8 cellular contexts compared by ENCODE assay signal in genomic region chr6:31736026-31736767, GRCh38. TPM values are rescaled to one million over a fixed set of nuclear protein-coding genes. Genes with fewer than 3 reads are reported as not detected.
A peak's percentile ranks its signal among the peaks of the same experiment; 100 is the strongest.
DNase-seq lines count a peak whose midpoint lies in the region; ATAC-seq, FAIRE-seq and TF ChIP-seq lines count a peak whose summit lies in the region.

CLIC1 (minus strand) TSS chr6:31736530; CDS start chr6:31736300, 230 bp downstream.

- FAIRE-seq in endothelial cell of umbilical vein (lab: Jason Lieb, UNC), result peak; percentile 82

- no peak for ATAC-seq in HG03095 (IDR thresholded peaks at IDR 0.05; ENCODE audit: unreplicated experiment)

- DNase-seq in Daoy (ENCODE audit: low read depth) (peak; percentile 97), HL-60 (ENCODE audit: low read depth in 1 of 2, low spot score in 1 of 2) (peak; percentile 93 to 96), OCI-M2 (lab: John Stamatoyannopoulos, UW; ENCODE audit: unreplicated experiment) (peak; percentile 75), endothelial cell of umbilical vein (ENCODE audit: low read depth, low spot score) (peak; percentile 82), mucosa of gallbladder (ENCODE audit: low spot score) (peak; percentile 83)
- peak; percentile 86 for DNase-seq in activated CD8-positive, alpha-beta memory T cell treated with anti-CD3 and anti-CD28 coated beads, Interleukin-2, amount 50 U/mL, for 48 hours
- DNase-seq in stimulated activated CD8-positive, alpha-beta memory T cell treated with anti-CD3 and anti-CD28 coated beads, Interleukin-7, amount 100 ng/mL, for 1 hour (ENCODE audit: low read depth in 2 of 2), result peak; percentile 28 to 61

- H3K36me3 ChIP-seq in endothelial cell of umbilical vein (ENCODE audit: control insufficient read depth in 2 of 2, extremely low read depth in 1 of 2, insufficient read depth in 2 of 2, low read length in 2 of 2), result peaks cover 13 to 20% of the 10 kb centered on the region in 2 experiments

- peak within 1 kb of the TSS; percentile 96 for H3K9ac ChIP-seq in endothelial cell of umbilical vein (replicated peaks; ENCODE audit: extremely low read depth, insufficient read depth, low read length)

- no peaks in the 10 kb centered on the region for H4K20me1 ChIP-seq in endothelial cell of umbilical vein (replicated peaks; ENCODE audit: control insufficient read depth, extremely low read depth, insufficient read depth, low read length)

- TF ChIP-seq CTCF in HL-60 (IDR thresholded peaks at IDR 0.05; ENCODE audit: insufficient read depth, low read length), result no peak
- no peak for TF ChIP-seq CTCF in endothelial cell of umbilical vein (IDR thresholded peaks at IDR 0.05; ENCODE audit: extremely low read depth in 1 of 2, insufficient read depth in 1 of 2, low read depth in 1 of 2, low read length in 2 of 2)

- CTCF ChIA-PET in endothelial cell of umbilical vein (lab: Charles Lee), result interaction anchor here (0.7 to 6.0 kb wide), 4 partner anchors 34 to 94 kb away, joined by 3 to 55 read pairs (median 6); partner anchors contain the start of gene VARS1

- H3K79me2 ChIP-seq in endothelial cell of umbilical vein (ENCODE audit: control insufficient read depth, insufficient read depth, low read length), result peaks cover 42% of the 10 kb centered on the region

- peak within 1 kb of the TSS; percentile 8 for H2AFZ ChIP-seq in endothelial cell of umbilical vein (ENCODE audit: low read depth, low read length)

- H3K4me3 ChIP-seq in HL-60 (replicated peaks; ENCODE audit: insufficient read depth, low read length) (peak within 1 kb of the TSS; percentile 92), endothelial cell of umbilical vein (replicated peaks in 1 of 3; ENCODE audit: insufficient read depth in 1 of 3, low read depth in 1 of 3, low read length in 3 of 3) (peak within 1 kb of the TSS; percentile 86 to 98 (median 96))

- peaks cover 42% of the 10 kb centered on the region for H3K4me1 ChIP-seq in endothelial cell of umbilical vein (ENCODE audit: control insufficient read depth, extremely low read depth, insufficient read depth, low read length)

- H3K27me3 ChIP-seq in HL-60 (ENCODE audit: insufficient read depth, poor library complexity, severe bottlenecking), result no peaks in the 10 kb centered on the region
- H3K27me3 ChIP-seq in endothelial cell of umbilical vein (ENCODE audit: control insufficient read depth in 2 of 2, insufficient read depth in 2 of 2, low read length in 2 of 2), result no peaks in the 10 kb centered on the region

- TSS peak; percentile 64 for BruUV-seq in endothelial cell of umbilical vein (replicated peaks; lab: Mats Ljungman, UMichigan)

- intact Hi-C loops in endothelial cell of umbilical vein (cut with micrococcal nuclease), result loop anchor here (10.0 kb wide), 1 partner anchor 191 kb away; the partner anchor contains the start of genes ATP6V1G2, DDX39B and NFKBIL1

- dilution Hi-C loops in endothelial cell of umbilical vein (cut with MboI; ENCODE audit: extremely low pct_ligation_motif_present, low sequenced_read_pairs), result no loop called here

- peak within 1 kb of the TSS; percentile 93 for H3K4me2 ChIP-seq in endothelial cell of umbilical vein (ENCODE audit: insufficient read depth, low read length)

- no peaks in the 10 kb centered on the region for H3K9me1 ChIP-seq in endothelial cell of umbilical vein (replicated peaks; ENCODE audit: control insufficient read depth, extremely low read depth, insufficient read depth, low read length)

- peak; percentile 92 for TF ChIP-seq POLR2A in endothelial cell of umbilical vein (IDR thresholded peaks at IDR 0.05; ENCODE audit: low read depth, low read length)

- H3K9me3 ChIP-seq in endothelial cell of umbilical vein (replicated peaks; ENCODE audit: control insufficient read depth, insufficient read depth, low read length), result no peaks in the 10 kb centered on the region

- H3K27ac ChIP-seq in HL-60 (replicated peaks) (peak within 1 kb of the TSS; percentile 99), endothelial cell of umbilical vein (ENCODE audit: insufficient read depth, low read depth, low read length) (peak within 1 kb of the TSS; percentile 94)

- POLR2A ChIA-PET in endothelial cell of umbilical vein (lab: Charles Lee), result interaction anchor here (0.5 to 2.2 kb wide), 5 partner anchors 25 to 91 kb away, joined by 3 to 11 read pairs (median 3); partner anchors contain the start of genes HSPA1A, HSPA1B and HSPA1L

TF ChIP-seq in endothelial cell of umbilical vein, 7 proteins besides CTCF, POLR2A, EP300 and RAD21:
- no peak for TF ChIP-seq GATA2 (IDR thresholded peaks at IDR 0.05; ENCODE audit: insufficient read depth, insufficient read length, low read depth, low read length)
- no peak for TF ChIP-seq JUN (IDR thresholded peaks at IDR 0.05; ENCODE audit: borderline replicate concordance, insufficient read depth, insufficient read length, low read depth)
- TF ChIP-seq POLR2AphosphoS5 (IDR thresholded peaks at IDR 0.05; ENCODE audit: insufficient read depth, low read depth, low read length), result peak; percentile 73
- no peak for TF ChIP-seq EZH2 (IDR thresholded peaks at IDR 0.05; ENCODE audit: borderline replicate concordance, low read depth, low read length, severe bottlenecking)
- TF ChIP-seq MYC (IDR thresholded peaks at IDR 0.05; ENCODE audit: low read depth, low read length), result no peak
- peak; percentile 74 for TF ChIP-seq FOS (IDR thresholded peaks at IDR 0.05; ENCODE audit: borderline replicate concordance, insufficient read depth, low read length)
- TF ChIP-seq, protein P1, sequence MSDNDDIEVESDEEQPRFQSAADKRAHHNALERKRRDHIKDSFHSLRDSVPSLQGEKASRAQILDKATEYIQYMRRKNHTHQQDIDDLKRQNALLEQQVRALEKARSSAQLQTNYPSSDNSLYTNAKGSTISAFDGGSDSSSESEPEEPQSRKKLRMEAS (IDR thresholded peaks at IDR 0.05; ENCODE audit: insufficient read depth, insufficient read length), result no peak

RNA-seq across cellular contexts. Expression of gene CLIC1, which starts in this region (rescaled TPM):
- 1,198 and 1,241 TPM in 2 replicates for total RNA-seq in Daoy (2014; rRNA removed; shearing (Covaris generic))
- total RNA-seq in endothelial cell of umbilical vein (535 and 543 TPM in 2 replicates), mucosa of gallbladder (394 TPM)
- 569 and 578 TPM in 2 replicates for polyA plus RNA-seq in endothelial cell of umbilical vein
- polyA plus RNA-seq in endothelial cell of umbilical vein (2011; cell fraction: cytosol; rRNA removed), result 774 and 904 TPM in 2 replicates
- 288 and 289 TPM in 2 replicates for polyA plus RNA-seq in endothelial cell of umbilical vein (2011; cell fraction: nucleus; rRNA removed)
- 434 and 609 TPM in 2 replicates for polyA plus RNA-seq in endothelial cell of umbilical vein (2012)
- polyA minus RNA-seq in endothelial cell of umbilical vein, result 395 and 455 TPM in 2 replicates
- 180 TPM for polyA minus RNA-seq in endothelial cell of umbilical vein (2011; cell fraction: cytosol; rRNA and poly(A)+ RNA removed)
- polyA minus RNA-seq in endothelial cell of umbilical vein (2011; cell fraction: nucleus; rRNA and poly(A)+ RNA removed), result 60.9 and 61.1 TPM in 2 replicates

Comparison
In these comparisons a context has a peak if more than half of its experiments do, and no peak if none do; other contexts are left out.
1. DNase-seq: peak in every context shown above with its lines; median percentile 97 in Daoy; 94 in HL-60; 86 in activated CD8-positive, alpha-beta memory T cell treated with anti-CD3 and anti-CD28 coated beads, Interleukin-2, amount 50 U/mL, for 48 hours; 83 in mucosa of gallbladder; 82 in endothelial cell of umbilical vein; 75 in OCI-M2; 44 in stimulated activated CD8-positive, alpha-beta memory T cell treated with anti-CD3 and anti-CD28 coated beads, Interleukin-7, amount 100 ng/mL, for 1 hour.